9 cellular contexts compared by ENCODE assay signal in the genomic region with DNA sequence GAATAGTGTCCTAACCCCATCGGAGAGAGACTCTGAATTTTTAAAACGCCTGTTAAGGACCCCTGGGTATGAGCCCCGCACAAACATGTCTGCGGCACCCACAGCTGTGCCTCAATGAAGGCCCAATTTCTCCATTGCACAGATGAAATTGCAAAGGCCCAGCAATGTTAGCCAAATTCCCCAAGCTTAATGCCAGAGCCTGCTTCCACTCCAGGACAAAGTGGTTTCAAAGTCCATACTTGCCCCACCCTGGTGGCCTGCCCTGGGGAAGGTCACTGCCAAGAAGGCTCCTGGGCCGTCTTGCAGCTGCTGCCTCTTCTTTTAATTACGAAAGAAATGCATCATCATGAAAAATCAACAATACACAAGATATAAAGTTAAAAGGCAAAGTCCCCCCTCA.
DNase-seq lines count a peak whose midpoint lies in the region; ATAC-seq and TF ChIP-seq lines count a peak whose summit lies in the region.
"Had no signal": no experiment of that assay in that cellular context is flagged by ENCODE, and none has a peak within 500 bp of the region (broad histone marks: within the 10 kb centered on the region; RNA-seq: fewer than 3 reads in every experiment).

No MANE protein-coding gene starts in this region.

- no peak overlapping the region for H3K4me2 ChIP-seq in neuronal stem cell (ENCODE audit: insufficient read depth, low read length, poor library complexity, severe bottlenecking)

- intact Hi-C loops in left lung (cut with DNase I) = no loop called here

- peaks cover 70% of the 10 kb centered on the region for H3K4me1 Mint-ChIP-seq in activated naive CD8-positive, alpha-beta T cell treated with anti-CD3 and anti-CD28 coated beads for 36 hours
- H3K4me1 Mint-ChIP-seq in osteocyte (ENCODE audit: unreplicated experiment) = no peaks in the 10 kb centered on the region

- H2AK5ac ChIP-seq in neuronal stem cell (ENCODE audit: low read depth, low read length) = no peak overlapping the region

- no peak overlapping the region for H3K23ac ChIP-seq in neuronal stem cell (ENCODE audit: low read depth, low read length, poor library complexity)

- H3K9me3 Mint-ChIP-seq in activated naive CD8-positive, alpha-beta T cell treated with anti-CD3 and anti-CD28 coated beads for 36 hours = peaks cover 14% of the 10 kb centered on the region
- H3K9me3 Mint-ChIP-seq in osteocyte (ENCODE audit: unreplicated experiment) = peaks cover 31% of the 10 kb centered on the region

- H2BK5ac ChIP-seq in neuronal stem cell (ENCODE audit: low read length) = no peak overlapping the region

- H3K27ac ChIP-seq in left lung (peak overlapping the region; percentile 71 to 75), tibial nerve (peak overlapping the region in 3 of 4 donors; percentile 60 to 74 (median 70)), neuronal stem cell (replicated peaks; ENCODE audit: low read length) (no peak overlapping the region)

- H3K18ac ChIP-seq in neuronal stem cell (ENCODE audit: low read length) = no peak overlapping the region

- WGBS in tibial nerve, 2 donors = 44 to 54% methylated on average over 6 of the region's 6 CpGs
- WGBS in neuronal stem cell (ENCODE audit: extremely low coverage in 2 of 2, insufficient read length in 2 of 2, insufficient replicate concordance in 1 of 2), 2 donors = no CpG with 5 or more reads among the region's 6 CpGs

- peak overlapping the region; percentile 91 for H3K27ac Mint-ChIP-seq in activated naive CD8-positive, alpha-beta T cell treated with anti-CD3 and anti-CD28 coated beads for 36 hours
- no peak overlapping the region for H3K27ac Mint-ChIP-seq in osteocyte (ENCODE audit: unreplicated experiment)

- no peak for TF ChIP-seq POLR2A in tibial nerve (IDR thresholded peaks at IDR 0.05)

- no peak overlapping the region for H4K8ac ChIP-seq in neuronal stem cell (ENCODE audit: low read depth, low read length)

- TF ChIP-seq CTCF in left lung (IDR thresholded peaks at IDR 0.05) (no peak), tibial nerve (IDR thresholded peaks at IDR 0.05) (no peak), osteocyte (IDR thresholded peaks at IDR 0.05) (no peak)

- H2BK15ac ChIP-seq in neuronal stem cell (ENCODE audit: low read length) = no peak overlapping the region

- DNase-seq in activated CD8-positive, alpha-beta memory T cell treated with anti-CD3 and anti-CD28 coated beads for 24 hours = peak; percentile 71
- DNase-seq in activated CD8-positive, alpha-beta memory T cell treated with anti-CD3 and anti-CD28 coated beads, Interleukin-2, amount 50 U/mL, for 4 hours = no peak
- DNase-seq in activated naive CD8-positive, alpha-beta T cell treated with anti-CD3 and anti-CD28 coated beads for 36 hours = no peak
- peak; percentile 35 to 49 for DNase-seq in left lung
- DNase-seq in tibial nerve (ENCODE audit: low spot score in 2 of 2) = peak in 1 of 2 donors; percentile 5
- DNase-seq in neuronal stem cell (ENCODE audit: low spot score) = no peak
- no peak for DNase-seq in osteocyte (ENCODE audit: extremely low spot score, unreplicated experiment)
- DNase-seq in Ammon's horn (ENCODE audit: low spot score) = no peak

- H3K4me3 ChIP-seq in left lung (peak overlapping the region in 1 of 2 donors; percentile 38), tibial nerve (peak overlapping the region in 3 of 4 donors; percentile 5 to 47 (median 25)), neuronal stem cell (ENCODE audit: low read length in 2 of 2) (no peak overlapping the region)

- no peak overlapping the region for H2BK120ac ChIP-seq in neuronal stem cell (ENCODE audit: low read depth, low read length)

- H3K14ac ChIP-seq in neuronal stem cell (ENCODE audit: low read length) = no peak overlapping the region

- peak; percentile 60 for ATAC-seq in left lung

- H3K9me3 ChIP-seq in left lung (no peaks in the 10 kb centered on the region), tibial nerve (no peaks in the 10 kb centered on the region), neuronal stem cell (replicated peaks in 1 of 2; ENCODE audit: control insufficient read depth in 2 of 2, insufficient read depth in 1 of 2, low read depth in 1 of 2, low read length in 2 of 2) (no peaks in the 10 kb centered on the region)
- H3K9me3 ChIP-seq: pancreas had no signal

- H3K36me3 ChIP-seq in left lung = no peaks in the 10 kb centered on the region
- no peaks in the 10 kb centered on the region for H3K36me3 ChIP-seq in tibial nerve
- no peaks in the 10 kb centered on the region for H3K36me3 ChIP-seq in neuronal stem cell (replicated peaks in 1 of 2; ENCODE audit: control insufficient read depth in 2 of 2, insufficient read depth in 2 of 2, low read length in 2 of 2)
- H3K36me3 ChIP-seq: pancreas had no signal

- TF ChIP-seq EP300 in tibial nerve (IDR thresholded peaks at IDR 0.05) = no peak

- H3K4me1 ChIP-seq in left lung (peaks cover 0 to 12% of the 10 kb centered on the region in 2 donors), tibial nerve (peaks cover 0 to 32% (median 16%) of the 10 kb centered on the region in 4 donors), neuronal stem cell (ENCODE audit: control insufficient read depth in 2 of 2, insufficient read depth in 1 of 2, low read depth in 1 of 2, low read length in 2 of 2) (no peaks in the 10 kb centered on the region)

- H2AFZ ChIP-seq in neuronal stem cell (ENCODE audit: low read length) = no peak overlapping the region

- no peak overlapping the region for H2BK12ac ChIP-seq in neuronal stem cell (ENCODE audit: low read length)

- no peak overlapping the region for H3K4ac ChIP-seq in neuronal stem cell (ENCODE audit: low read length)

- no peaks in the 10 kb centered on the region for H3K27me3 ChIP-seq in left lung
- no peaks in the 10 kb centered on the region for H3K27me3 ChIP-seq in tibial nerve
- no peaks in the 10 kb centered on the region for H3K27me3 ChIP-seq in neuronal stem cell (ENCODE audit: control insufficient read depth in 3 of 3, insufficient read depth in 3 of 3, low read depth in 1 of 3, low read length in 3 of 3)
- H3K27me3 ChIP-seq: pancreas had no signal

- no peaks in the 10 kb centered on the region for H3K27me3 Mint-ChIP-seq in activated naive CD8-positive, alpha-beta T cell treated with anti-CD3 and anti-CD28 coated beads for 36 hours
- H3K27me3 Mint-ChIP-seq in osteocyte (ENCODE audit: unreplicated experiment) = no peaks in the 10 kb centered on the region

- no peaks in the 10 kb centered on the region for H3K79me1 ChIP-seq in neuronal stem cell (ENCODE audit: low read depth, low read length)

- no peak overlapping the region for H3K9ac ChIP-seq in neuronal stem cell (ENCODE audit: low read depth, low read length, poor library complexity)

- peaks cover 25% of the 10 kb centered on the region for H3K36me3 Mint-ChIP-seq in activated naive CD8-positive, alpha-beta T cell treated with anti-CD3 and anti-CD28 coated beads for 36 hours
- H3K36me3 Mint-ChIP-seq in osteocyte (ENCODE audit: unreplicated experiment) = no peaks in the 10 kb centered on the region

- peak overlapping the region; percentile 91 for H3K4me3 Mint-ChIP-seq in activated naive CD8-positive, alpha-beta T cell treated with anti-CD3 and anti-CD28 coated beads for 36 hours
- no peak overlapping the region for H3K4me3 Mint-ChIP-seq in osteocyte (ENCODE audit: unreplicated experiment)

- no peak overlapping the region for H4K91ac ChIP-seq in neuronal stem cell (ENCODE audit: low read depth, low read length, poor library complexity)

Comparison
In these comparisons a context has a peak if more than half of its experiments do, and no peak if none do; other contexts are left out.
1. DNase-seq: peak in activated CD8-positive, alpha-beta memory T cell treated with anti-CD3 and anti-CD28 coated beads for 24 hours (single experiment) and left lung (2 of 2); none in activated CD8-positive, alpha-beta memory T cell treated with anti-CD3 and anti-CD28 coated beads, Interleukin-2, amount 50 U/mL, for 4 hours (single experiment), activated naive CD8-positive, alpha-beta T cell treated with anti-CD3 and anti-CD28 coated beads for 36 hours (single experiment), neuronal stem cell (single experiment), osteocyte (single experiment) and Ammon's horn (single experiment).
2. H3K4me3 ChIP-seq: peak in tibial nerve (3 of 4); none in neuronal stem cell (0 of 2).